ENCODE assay signal across 1 cellular context in genomic region chr6:169292340-169293124, GRCh38.
TF ChIP-seq lines count a peak whose summit lies in the region.

No MANE protein-coding gene starts in this region.

TF ChIP-seq in HepG2, 621 proteins besides CTCF, POLR2A, EP300 and RAD21 (continued from another document and continues in another):
- TF ChIP-seq, protein P1, sequence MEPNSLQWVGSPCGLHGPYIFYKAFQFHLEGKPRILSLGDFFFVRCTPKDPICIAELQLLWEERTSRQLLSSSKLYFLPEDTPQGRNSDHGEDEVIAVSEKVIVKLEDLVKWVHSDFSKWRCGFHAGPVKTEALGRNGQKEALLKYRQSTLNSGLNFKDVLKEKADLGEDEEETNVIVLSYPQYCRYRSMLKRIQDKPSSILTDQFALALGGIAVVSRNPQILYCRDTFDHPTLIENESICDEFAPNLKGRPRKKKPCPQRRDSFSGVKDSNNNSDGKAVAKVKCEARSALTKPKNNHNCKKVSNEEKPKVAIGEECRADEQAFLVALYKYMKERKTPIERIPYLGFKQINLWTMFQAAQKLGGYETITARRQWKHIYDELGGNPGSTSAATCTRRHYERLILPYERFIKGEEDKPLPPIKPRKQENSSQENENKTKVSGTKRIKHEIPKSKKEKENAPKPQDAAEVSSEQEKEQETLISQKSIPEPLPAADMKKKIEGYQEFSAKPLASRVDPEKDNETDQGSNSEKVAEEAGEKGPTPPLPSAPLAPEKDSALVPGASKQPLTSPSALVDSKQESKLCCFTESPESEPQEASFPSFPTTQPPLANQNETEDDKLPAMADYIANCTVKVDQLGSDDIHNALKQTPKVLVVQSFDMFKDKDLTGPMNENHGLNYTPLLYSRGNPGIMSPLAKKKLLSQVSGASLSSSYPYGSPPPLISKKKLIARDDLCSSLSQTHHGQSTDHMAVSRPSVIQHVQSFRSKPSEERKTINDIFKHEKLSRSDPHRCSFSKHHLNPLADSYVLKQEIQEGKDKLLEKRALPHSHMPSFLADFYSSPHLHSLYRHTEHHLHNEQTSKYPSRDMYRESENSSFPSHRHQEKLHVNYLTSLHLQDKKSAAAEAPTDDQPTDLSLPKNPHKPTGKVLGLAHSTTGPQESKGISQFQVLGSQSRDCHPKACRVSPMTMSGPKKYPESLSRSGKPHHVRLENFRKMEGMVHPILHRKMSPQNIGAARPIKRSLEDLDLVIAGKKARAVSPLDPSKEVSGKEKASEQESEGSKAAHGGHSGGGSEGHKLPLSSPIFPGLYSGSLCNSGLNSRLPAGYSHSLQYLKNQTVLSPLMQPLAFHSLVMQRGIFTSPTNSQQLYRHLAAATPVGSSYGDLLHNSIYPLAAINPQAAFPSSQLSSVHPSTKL (CRISPR knock-in tag; IDR thresholded peaks at IDR 0.05), result peak; percentile 98
- peak; percentile 35 for TF ChIP-seq HNRNPH1 (optimal IDR thresholded peaks at IDR 0.05; ENCODE audit: low read depth, low read length)
- peak; percentile 63; the same call in 1 of the 2 replicates for TF ChIP-seq HNRNPL (IDR thresholded peaks at IDR 0.05; ENCODE audit: low read depth, low read length)
- peak; percentile 81; the same call in 1 of the 2 replicates for TF ChIP-seq ZC3H4 (CRISPR knock-in tag; IDR thresholded peaks at IDR 0.05; ENCODE audit: borderline replicate concordance)
- TF ChIP-seq, protein P2, sequence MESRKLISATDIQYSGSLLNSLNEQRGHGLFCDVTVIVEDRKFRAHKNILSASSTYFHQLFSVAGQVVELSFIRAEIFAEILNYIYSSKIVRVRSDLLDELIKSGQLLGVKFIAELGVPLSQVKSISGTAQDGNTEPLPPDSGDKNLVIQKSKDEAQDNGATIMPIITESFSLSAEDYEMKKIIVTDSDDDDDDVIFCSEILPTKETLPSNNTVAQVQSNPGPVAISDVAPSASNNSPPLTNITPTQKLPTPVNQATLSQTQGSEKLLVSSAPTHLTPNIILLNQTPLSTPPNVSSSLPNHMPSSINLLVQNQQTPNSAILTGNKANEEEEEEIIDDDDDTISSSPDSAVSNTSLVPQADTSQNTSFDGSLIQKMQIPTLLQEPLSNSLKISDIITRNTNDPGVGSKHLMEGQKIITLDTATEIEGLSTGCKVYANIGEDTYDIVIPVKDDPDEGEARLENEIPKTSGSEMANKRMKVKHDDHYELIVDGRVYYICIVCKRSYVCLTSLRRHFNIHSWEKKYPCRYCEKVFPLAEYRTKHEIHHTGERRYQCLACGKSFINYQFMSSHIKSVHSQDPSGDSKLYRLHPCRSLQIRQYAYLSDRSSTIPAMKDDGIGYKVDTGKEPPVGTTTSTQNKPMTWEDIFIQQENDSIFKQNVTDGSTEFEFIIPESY (CRISPR knock-in tag; IDR thresholded peaks at IDR 0.05), result peak; percentile 87
- TF ChIP-seq, protein P3, sequence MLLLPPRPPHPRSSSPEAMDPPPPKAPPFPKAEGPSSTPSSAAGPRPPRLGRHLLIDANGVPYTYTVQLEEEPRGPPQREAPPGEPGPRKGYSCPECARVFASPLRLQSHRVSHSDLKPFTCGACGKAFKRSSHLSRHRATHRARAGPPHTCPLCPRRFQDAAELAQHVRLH (CRISPR knock-in tag; IDR thresholded peaks at IDR 0.05; ENCODE audit: borderline replicate concordance, low read depth), result peak; percentile 84; the same call in 1 of the 2 replicates
- TF ChIP-seq ZNF639 (CRISPR knock-in tag; conservative IDR thresholded peaks at IDR 0.05), result peak; percentile 46; the same call in 1 of the 2 replicates
- TF ChIP-seq NFATC3 (CRISPR knock-in tag; IDR thresholded peaks at IDR 0.05), result peak; percentile 90; the same call in 1 of the 2 replicates
- TF ChIP-seq SP4 (CRISPR knock-in tag; IDR thresholded peaks at IDR 0.05), result peak; percentile 57; the same call in 1 of the 2 replicates
- TF ChIP-seq ZNF703 (CRISPR knock-in tag; IDR thresholded peaks at IDR 0.05; ENCODE audit: borderline replicate concordance), result 0 out of 2 replicates have a peak, but pooled peaks have one; percentile 44
- no peak for TF ChIP-seq ZNF101 (CRISPR knock-in tag; IDR thresholded peaks at IDR 0.05; ENCODE audit: borderline replicate concordance, low read depth)
- peak; percentile 69; the same call in 1 of the 2 replicates for TF ChIP-seq MXD1 (CRISPR knock-in tag; IDR thresholded peaks at IDR 0.05)
- peak; percentile 97 for TF ChIP-seq HMG20A (CRISPR knock-in tag; IDR thresholded peaks at IDR 0.05; ENCODE audit: borderline replicate concordance)
- TF ChIP-seq ETV6 (CRISPR knock-in tag; conservative IDR thresholded peaks at IDR 0.05), result peak; percentile 85
- no peak for TF ChIP-seq ATM (IDR thresholded peaks at IDR 0.05; ENCODE audit: borderline replicate concordance)
- peak; percentile 92 for TF ChIP-seq ZNF337 (CRISPR knock-in tag; IDR thresholded peaks at IDR 0.05; ENCODE audit: borderline replicate concordance, low read depth)
- peak; percentile 98 for TF ChIP-seq HDAC2 (CRISPR knock-in tag; IDR thresholded peaks at IDR 0.05)
- peak; percentile 77 for TF ChIP-seq GABPB1 (CRISPR knock-in tag; IDR thresholded peaks at IDR 0.05)
- TF ChIP-seq SOX5 (CRISPR knock-in tag; IDR thresholded peaks at IDR 0.05; ENCODE audit: borderline replicate concordance), result peak; percentile 85
- TF ChIP-seq ZNF124 (CRISPR knock-in tag; IDR thresholded peaks at IDR 0.05), result peak; percentile 72
- peak; percentile 80; the same call in 1 of the 2 replicates for TF ChIP-seq ZNF274 (CRISPR knock-in tag; IDR thresholded peaks at IDR 0.05)
- TF ChIP-seq SOX13 (IDR thresholded peaks at IDR 0.05), result peak; percentile 73; the same call in 1 of the 2 replicates
- TF ChIP-seq SOX13 (CRISPR knock-in tag; conservative IDR thresholded peaks at IDR 0.05 in 1 of 2, IDR thresholded peaks at IDR 0.05 in 1 of 2), result peak in 1 of 2 experiments; percentile 82; a peak in 2 of 4 replicates
- TF ChIP-seq MEIS2 (CRISPR knock-in tag; IDR thresholded peaks at IDR 0.05), result peak; percentile 97
- peak; percentile 80 for TF ChIP-seq CREM (IDR thresholded peaks at IDR 0.05)
- no peak for TF ChIP-seq CREM (CRISPR knock-in tag; IDR thresholded peaks at IDR 0.05)
- peak; percentile 88; the same call in 1 of the 2 replicates for TF ChIP-seq RFXANK (CRISPR knock-in tag; IDR thresholded peaks at IDR 0.05)
- TF ChIP-seq HMGXB3 (CRISPR knock-in tag; IDR thresholded peaks at IDR 0.05; ENCODE audit: borderline replicate concordance), result peak; percentile 48; the same call in 1 of the 2 replicates
- no peak for TF ChIP-seq HDAC6 (IDR thresholded peaks at IDR 0.05; ENCODE audit: low read depth, low read length)
- TF ChIP-seq ZBTB8A (CRISPR knock-in tag; IDR thresholded peaks at IDR 0.05; ENCODE audit: borderline replicate concordance, low read depth), result no peak
- TF ChIP-seq NR2F1 (CRISPR knock-in tag; IDR thresholded peaks at IDR 0.05), result peak; percentile 85 to 93
- peak; percentile 100 for TF ChIP-seq CEBPB (IDR thresholded peaks at IDR 0.05; ENCODE audit: borderline replicate concordance, low read depth, low read length)
- peak; percentile 70; the same call in 1 of the 2 replicates for TF ChIP-seq ZNF33B (CRISPR knock-in tag; IDR thresholded peaks at IDR 0.05)
- peak; percentile 24 for TF ChIP-seq RBM39 (IDR thresholded peaks at IDR 0.05; ENCODE audit: low read depth, low read length, poor library complexity, severe bottlenecking)
- peak; percentile 90 for TF ChIP-seq TRIM24 (CRISPR knock-in tag; IDR thresholded peaks at IDR 0.05)
- no peak for TF ChIP-seq ZSCAN12 (CRISPR knock-in tag; IDR thresholded peaks at IDR 0.05)
- TF ChIP-seq ZNF546 (CRISPR knock-in tag; conservative IDR thresholded peaks at IDR 0.05), result peak; percentile 37; the same call in 1 of the 2 replicates
- TF ChIP-seq RFX1 (IDR thresholded peaks at IDR 0.05), result no peak
- peak; percentile 88 for TF ChIP-seq ZNF609 (CRISPR knock-in tag; IDR thresholded peaks at IDR 0.05; ENCODE audit: borderline replicate concordance)
- peak; percentile 83 for TF ChIP-seq BCL6 (CRISPR knock-in tag; IDR thresholded peaks at IDR 0.05)
- no peak for TF ChIP-seq PTBP1 (IDR thresholded peaks at IDR 0.05; ENCODE audit: low read depth, low read length, poor library complexity, severe bottlenecking)
- TF ChIP-seq, protein P4, sequence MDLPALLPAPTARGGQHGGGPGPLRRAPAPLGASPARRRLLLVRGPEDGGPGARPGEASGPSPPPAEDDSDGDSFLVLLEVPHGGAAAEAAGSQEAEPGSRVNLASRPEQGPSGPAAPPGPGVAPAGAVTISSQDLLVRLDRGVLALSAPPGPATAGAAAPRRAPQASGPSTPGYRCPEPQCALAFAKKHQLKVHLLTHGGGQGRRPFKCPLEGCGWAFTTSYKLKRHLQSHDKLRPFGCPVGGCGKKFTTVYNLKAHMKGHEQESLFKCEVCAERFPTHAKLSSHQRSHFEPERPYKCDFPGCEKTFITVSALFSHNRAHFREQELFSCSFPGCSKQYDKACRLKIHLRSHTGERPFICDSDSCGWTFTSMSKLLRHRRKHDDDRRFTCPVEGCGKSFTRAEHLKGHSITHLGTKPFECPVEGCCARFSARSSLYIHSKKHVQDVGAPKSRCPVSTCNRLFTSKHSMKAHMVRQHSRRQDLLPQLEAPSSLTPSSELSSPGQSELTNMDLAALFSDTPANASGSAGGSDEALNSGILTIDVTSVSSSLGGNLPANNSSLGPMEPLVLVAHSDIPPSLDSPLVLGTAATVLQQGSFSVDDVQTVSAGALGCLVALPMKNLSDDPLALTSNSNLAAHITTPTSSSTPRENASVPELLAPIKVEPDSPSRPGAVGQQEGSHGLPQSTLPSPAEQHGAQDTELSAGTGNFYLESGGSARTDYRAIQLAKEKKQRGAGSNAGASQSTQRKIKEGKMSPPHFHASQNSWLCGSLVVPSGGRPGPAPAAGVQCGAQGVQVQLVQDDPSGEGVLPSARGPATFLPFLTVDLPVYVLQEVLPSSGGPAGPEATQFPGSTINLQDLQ (CRISPR knock-in tag; IDR thresholded peaks at IDR 0.05), result no peak
- peak; percentile 68; the same call in 1 of the 2 replicates for TF ChIP-seq NFKB2 (CRISPR knock-in tag; IDR thresholded peaks at IDR 0.05; ENCODE audit: borderline replicate concordance)
- no peak for TF ChIP-seq GTF2F1 (IDR thresholded peaks at IDR 0.05; ENCODE audit: low read length)
